ENCODE assay signal across 18 cellular contexts in genomic region chr5:149912226-149912864, GRCh38. TPM values are rescaled to one million over a fixed set of nuclear protein-coding genes. Genes with fewer than 3 reads are reported as not detected.
DNase-seq lines count a peak whose midpoint lies in the region; ATAC-seq, FAIRE-seq and TF ChIP-seq lines count a peak whose summit lies in the region.
"Had no signal": no experiment of that assay in that cellular context is flagged by ENCODE, and none has a peak within 500 bp of the region (broad histone marks: within the 10 kb centered on the region; RNA-seq: fewer than 3 reads in every experiment).

No MANE protein-coding gene starts in this region.

- H3K4me1 ChIP-seq in K562 (replicated peaks in 1 of 2; ENCODE audit: control insufficient read depth in 2 of 2, insufficient read depth in 2 of 2, low read length in 2 of 2) = peaks cover 3 to 25% of the 10 kb centered on the region in 2 experiments; a peak in 4 of 5 replicates

- in situ Hi-C loops in K562 (cut with MboI) = no loop called here

- CTCF ChIA-PET in K562 (lab: Yijun Ruan, JAX; ENCODE audit: low intra/inter-chr PET ratio) = no interaction called here

- H3K27ac ChIP-seq in K562 (ENCODE audit: extremely low read depth, low read depth, low read length) = no peak overlapping the region
- H3K27ac ChIP-seq: BLaER1, GM23248 had no signal

- no TSS peak for BruUV-seq in K562 (replicated peaks; lab: Mats Ljungman, UMichigan)

- DNase-seq in H4 (ENCODE audit: low spot score) (peak; percentile 61), NCI-H69 (lab: John Stamatoyannopoulos, UW) (peak; percentile 15), K562 (ENCODE audit: extremely low read depth in 1 of 4, low spot score in 3 of 4) (no peak), left colon (no peak), GOT3 (lab: John Stamatoyannopoulos, UW) (no peak), NCI-H2029 (lab: John Stamatoyannopoulos, UW) (no peak)
- DNase-seq: 8988T, AML-193, DMS53, GF-D8, GM23248, H9, HFFc6 had no signal

- H3K4me3 ChIP-seq in K562 = no peak overlapping the region
- H3K4me3 ChIP-seq: BLaER1, GM23248 had no signal

- H3K79me2 ChIP-seq in K562 (ENCODE audit: control insufficient read depth, insufficient read depth, low read length) = no peaks in the 10 kb centered on the region

- no peak overlapping the region for H3K9ac ChIP-seq in K562 (ENCODE audit: insufficient read depth in 1 of 2, low read depth in 2 of 2, low read length in 2 of 2)
- H3K9ac ChIP-seq: BLaER1, GM23248 had no signal

- no peaks in the 10 kb centered on the region for H3K9me1 ChIP-seq in K562 (ENCODE audit: control insufficient read depth, insufficient read depth, low read length)

- no peak for TF ChIP-seq RAD21 in K562 (CRISPR knock-in tag; conservative IDR thresholded peaks at IDR 0.05 in 1 of 2, IDR thresholded peaks at IDR 0.05 in 1 of 2)

- 0 out of 2 replicates have a peak overlapping the region, but pooled peaks have one; percentile 3 for H3K4me2 ChIP-seq in K562 (ENCODE audit: insufficient read depth, low read length)
- H3K4me2 ChIP-seq: BLaER1 had no signal

- 26% methylated on average over 3 of the region's 3 CpGs for WGBS in K562 (ENCODE audit: insufficient coverage, low coverage, missing lambda C conversion rate)

- H3K27me3 ChIP-seq in K562 (ENCODE audit: control insufficient read depth in 2 of 2, insufficient read depth in 2 of 2, low read length in 2 of 2) = no peaks in the 10 kb centered on the region
- H3K27me3 ChIP-seq: BLaER1 had no signal

- no peak for TF ChIP-seq EP300 in K562 (IDR thresholded peaks at IDR 0.05; ENCODE audit: low read length)

- H2AFZ ChIP-seq in K562 (ENCODE audit: low read depth, low read length) = peak overlapping the region; percentile 60
- H2AFZ ChIP-seq: GM23248 had no signal

- FAIRE-seq in K562 (lab: Jason Lieb, UNC) = no peak
- FAIRE-seq: HepG2 had no signal

- POLR2A ChIA-PET in K562 (lab: Yijun Ruan, JAX) = interaction anchor here (1.0 to 2.2 kb wide), 2 partner anchors 12 to 18 kb away, joined by 3 to 7 read pairs; no protein-coding TSS in a partner anchor

- ATAC-seq in K562 (peak; percentile 15; the same call in 1 of the 3 replicates), left colon (peak; percentile 46), GM18861 (IDR thresholded peaks at IDR 0.05; ENCODE audit: unreplicated experiment) (no peak), HG03039 (IDR thresholded peaks at IDR 0.05; ENCODE audit: unreplicated experiment) (no peak)
- ATAC-seq: HepG2 had no signal

- no peak for TF ChIP-seq CTCF in K562 (IDR thresholded peaks at IDR 0.05 in 2 of 3, conservative IDR thresholded peaks at IDR 0.05 in 1 of 3; ENCODE audit: insufficient read depth in 2 of 3, low read depth in 1 of 3, low read length in 3 of 3)

- no peak for TF ChIP-seq POLR2A in K562 (conservative IDR thresholded peaks at IDR 0.05)

- intact Hi-C loops in K562 (cut with micrococcal nuclease) (no loop called here), left colon (cut with DNase I, micrococcal nuclease) (no loop called here)

- H4K20me1 ChIP-seq in K562 (replicated peaks; ENCODE audit: control insufficient read depth, insufficient read depth, low read length) = no peaks in the 10 kb centered on the region
- H4K20me1 ChIP-seq: BLaER1 had no signal

- H3K9me3 ChIP-seq in K562 (replicated peaks; ENCODE audit: control insufficient read depth, insufficient read depth, low read depth, low read length) = no peaks in the 10 kb centered on the region
- H3K9me3 ChIP-seq: BLaER1 had no signal

- no peaks in the 10 kb centered on the region for H3K36me3 ChIP-seq in K562 (ENCODE audit: control insufficient read depth, insufficient read depth, low read length)
- H3K36me3 ChIP-seq: BLaER1 had no signal

TF ChIP-seq in K562, 482 proteins besides CTCF, POLR2A, EP300 and RAD21 (continues in another document):
- TF ChIP-seq, protein P1, sequence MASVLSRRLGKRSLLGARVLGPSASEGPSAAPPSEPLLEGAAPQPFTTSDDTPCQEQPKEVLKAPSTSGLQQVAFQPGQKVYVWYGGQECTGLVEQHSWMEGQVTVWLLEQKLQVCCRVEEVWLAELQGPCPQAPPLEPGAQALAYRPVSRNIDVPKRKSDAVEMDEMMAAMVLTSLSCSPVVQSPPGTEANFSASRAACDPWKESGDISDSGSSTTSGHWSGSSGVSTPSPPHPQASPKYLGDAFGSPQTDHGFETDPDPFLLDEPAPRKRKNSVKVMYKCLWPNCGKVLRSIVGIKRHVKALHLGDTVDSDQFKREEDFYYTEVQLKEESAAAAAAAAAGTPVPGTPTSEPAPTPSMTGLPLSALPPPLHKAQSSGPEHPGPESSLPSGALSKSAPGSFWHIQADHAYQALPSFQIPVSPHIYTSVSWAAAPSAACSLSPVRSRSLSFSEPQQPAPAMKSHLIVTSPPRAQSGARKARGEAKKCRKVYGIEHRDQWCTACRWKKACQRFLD (CRISPR knock-in tag; IDR thresholded peaks at IDR 0.05) = 0 out of 2 replicates have a peak, but pooled peaks have one; percentile 36
- TF ChIP-seq, protein P2, sequence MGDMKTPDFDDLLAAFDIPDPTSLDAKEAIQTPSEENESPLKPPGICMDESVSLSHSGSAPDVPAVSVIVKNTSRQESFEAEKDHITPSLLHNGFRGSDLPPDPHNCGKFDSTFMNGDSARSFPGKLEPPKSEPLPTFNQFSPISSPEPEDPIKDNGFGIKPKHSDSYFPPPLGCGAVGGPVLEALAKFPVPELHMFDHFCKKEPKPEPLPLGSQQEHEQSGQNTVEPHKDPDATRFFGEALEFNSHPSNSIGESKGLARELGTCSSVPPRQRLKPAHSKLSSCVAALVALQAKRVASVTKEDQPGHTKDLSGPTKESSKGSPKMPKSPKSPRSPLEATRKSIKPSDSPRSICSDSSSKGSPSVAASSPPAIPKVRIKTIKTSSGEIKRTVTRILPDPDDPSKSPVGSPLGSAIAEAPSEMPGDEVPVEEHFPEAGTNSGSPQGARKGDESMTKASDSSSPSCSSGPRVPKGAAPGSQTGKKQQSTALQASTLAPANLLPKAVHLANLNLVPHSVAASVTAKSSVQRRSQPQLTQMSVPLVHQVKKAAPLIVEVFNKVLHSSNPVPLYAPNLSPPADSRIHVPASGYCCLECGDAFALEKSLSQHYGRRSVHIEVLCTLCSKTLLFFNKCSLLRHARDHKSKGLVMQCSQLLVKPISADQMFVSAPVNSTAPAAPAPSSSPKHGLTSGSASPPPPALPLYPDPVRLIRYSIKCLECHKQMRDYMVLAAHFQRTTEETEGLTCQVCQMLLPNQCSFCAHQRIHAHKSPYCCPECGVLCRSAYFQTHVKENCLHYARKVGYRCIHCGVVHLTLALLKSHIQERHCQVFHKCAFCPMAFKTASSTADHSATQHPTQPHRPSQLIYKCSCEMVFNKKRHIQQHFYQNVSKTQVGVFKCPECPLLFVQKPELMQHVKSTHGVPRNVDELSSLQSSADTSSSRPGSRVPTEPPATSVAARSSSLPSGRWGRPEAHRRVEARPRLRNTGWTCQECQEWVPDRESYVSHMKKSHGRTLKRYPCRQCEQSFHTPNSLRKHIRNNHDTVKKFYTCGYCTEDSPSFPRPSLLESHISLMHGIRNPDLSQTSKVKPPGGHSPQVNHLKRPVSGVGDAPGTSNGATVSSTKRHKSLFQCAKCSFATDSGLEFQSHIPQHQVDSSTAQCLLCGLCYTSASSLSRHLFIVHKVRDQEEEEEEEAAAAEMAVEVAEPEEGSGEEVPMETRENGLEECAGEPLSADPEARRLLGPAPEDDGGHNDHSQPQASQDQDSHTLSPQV (IDR thresholded peaks at IDR 0.05) = 0 out of 2 replicates have a peak, but pooled peaks have one; percentile 16
- TF ChIP-seq CBX3 (IDR thresholded peaks at IDR 0.05; ENCODE audit: borderline replicate concordance in 1 of 2, low read length in 2 of 2) = no peak

RNA-seq across cellular contexts. Expression of gene PDE6A, which starts 32.2 kb away (rescaled TPM):
- total RNA-seq in H4 (2014; rRNA removed; shearing (Covaris generic)) = 0.02 TPM in 1 of 2 replicates, not detected in the other
- not detected in 2 replicates for total RNA-seq in K562 (2011; cell fraction: chromatin; rRNA removed; ENCODE audit: low replicate concordance)
- not detected in 2 replicates for total RNA-seq in K562 (2011; cell fraction: nucleolus; rRNA removed)
- 0.23 TPM in 1 of 2 replicates, not detected in the other for total RNA-seq in K562 (2011; cell fraction: nucleoplasm; rRNA removed)
- not detected in 2 replicates for total RNA-seq in K562 (2014; rRNA removed)
- not detected in 2 replicates for total RNA-seq in K562 (2014; rRNA removed; fragmentation: Illumina TruSeq; extraction: Trizol)
- 0.04 TPM in 2 replicates for total RNA-seq in K562 (2015; rRNA removed; fragmentation: Illumina TruSeq; extraction: Trizol)
- total RNA-seq in K562 (2021) = not detected in 2 replicates
- not detected in 2 replicates for polyA plus RNA-seq in K562 (2011; rRNA removed)
- polyA plus RNA-seq in K562 (2011; cell fraction: cytosol; rRNA removed) = 0.03 TPM in 1 of 2 replicates, not detected in the other
- polyA plus RNA-seq in K562 (2011; cell fraction: nucleus; rRNA removed) = not detected in 2 replicates
- 0.04 and 0.05 TPM in 2 replicates for polyA plus RNA-seq in K562 (2012)
- 0.03 TPM in 1 of 2 replicates, not detected in the other for polyA plus RNA-seq in K562 (2014; fragmentation: Illumina TruSeq; extraction: Trizol)
- under 1 TPM in 1 of 2 experiments, not detected in 1; 0.01 TPM for polyA plus RNA-seq in K562 (2014; fragmentation: Nextera tagmentation; extraction: Ambion mirVana)
- 0.01 TPM in 1 of 2 replicates, not detected in the other for polyA plus RNA-seq in K562 (2014; rRNA removed)
- polyA minus RNA-seq in K562 (2011; rRNA and poly(A)+ RNA removed) = not detected in 2 replicates
- not detected in 2 replicates for polyA minus RNA-seq in K562 (2011; cell fraction: cytosol; rRNA and poly(A)+ RNA removed)
- polyA minus RNA-seq in K562 (2011; cell fraction: nucleus; rRNA and poly(A)+ RNA removed) = not detected in 2 replicates
- 1 to 10 TPM; 4.2 to 4.7 TPM for total RNA-seq in left colon
- total RNA-seq: GM23248, H9, HepG2, HFFc6, HT1080 had no signal
- polyA plus RNA-seq: GM23248 had no signal

RNA-seq across cellular contexts. Expression of gene SLC26A2, which starts 48.2 kb away (rescaled TPM):
- 7.1 and 9.6 TPM in 2 replicates for total RNA-seq in H4 (2014; rRNA removed; shearing (Covaris generic))
- total RNA-seq in K562 (2011; cell fraction: chromatin; rRNA removed; ENCODE audit: low replicate concordance) = 6.6 and 7.6 TPM in 2 replicates
- 4.6 and 5.3 TPM in 2 replicates for total RNA-seq in K562 (2011; cell fraction: nucleolus; rRNA removed)
- 6.6 and 9.2 TPM in 2 replicates for total RNA-seq in K562 (2011; cell fraction: nucleoplasm; rRNA removed)
- total RNA-seq in K562 (2014; rRNA removed) = 3.1 and 3.6 TPM in 2 replicates
- total RNA-seq in K562 (2014; rRNA removed; fragmentation: Illumina TruSeq; extraction: Trizol) = 4.3 and 5.6 TPM in 2 replicates
- total RNA-seq in K562 (2015; rRNA removed; fragmentation: Illumina TruSeq; extraction: Trizol) = 5.8 and 6.3 TPM in 2 replicates
- 4.1 and 4.9 TPM in 2 replicates for total RNA-seq in K562 (2021)
- polyA plus RNA-seq in K562 (2011; rRNA removed) = 4.7 and 4.9 TPM in 2 replicates
- 1.2 and 3.2 TPM in 2 replicates for polyA plus RNA-seq in K562 (2011; cell fraction: cytosol; rRNA removed)
- polyA plus RNA-seq in K562 (2011; cell fraction: nucleus; rRNA removed) = 1.7 and 3.6 TPM in 2 replicates
- polyA plus RNA-seq in K562 (2012) = 2.9 and 4.4 TPM in 2 replicates
- 3.3 and 3.5 TPM in 2 replicates for polyA plus RNA-seq in K562 (2014; fragmentation: Illumina TruSeq; extraction: Trizol)
- 1 to 10 TPM; 1.1 to 2.0 TPM for polyA plus RNA-seq in K562 (2014; fragmentation: Nextera tagmentation; extraction: Ambion mirVana)
- polyA plus RNA-seq in K562 (2014; rRNA removed) = 2.6 TPM in 2 replicates
- polyA minus RNA-seq in K562 (2011; rRNA and poly(A)+ RNA removed) = 13.8 and 13.9 TPM in 2 replicates
- polyA minus RNA-seq in K562 (2011; cell fraction: cytosol; rRNA and poly(A)+ RNA removed) = 4.2 and 6.2 TPM in 2 replicates
- polyA minus RNA-seq in K562 (2011; cell fraction: nucleus; rRNA and poly(A)+ RNA removed) = 1.9 and 4.0 TPM in 2 replicates
- 1,000 to 10,000 TPM in 1 of 2 donors, 100 to 1,000 TPM in 1; 940 to 1,067 TPM for total RNA-seq in left colon

Comparison
In these comparisons a context has a peak if more than half of its experiments do, and no peak if none do; other contexts are left out.
1. DNase-seq: peak in H4 (single experiment) and NCI-H69 (single experiment); none in K562 (0 of 4), left colon (0 of 2), GOT3 (single experiment) and NCI-H2029 (single experiment).
2. ATAC-seq: peak in K562 (single experiment) and left colon (single experiment); none in GM18861 (single experiment) and HG03039 (single experiment).
3. RNA of gene SLC26A2, which starts 48.2 kb away (total RNA-seq): 940 to 1,067 TPM in left colon; 7.1 to 9.6 TPM in H4 and 3.1 to 9.2 TPM in K562; every median in the first group is over 10 times any median in the second.